Comparison of ENCODE assay signal across 28 cellular contexts in the genomic region with DNA sequence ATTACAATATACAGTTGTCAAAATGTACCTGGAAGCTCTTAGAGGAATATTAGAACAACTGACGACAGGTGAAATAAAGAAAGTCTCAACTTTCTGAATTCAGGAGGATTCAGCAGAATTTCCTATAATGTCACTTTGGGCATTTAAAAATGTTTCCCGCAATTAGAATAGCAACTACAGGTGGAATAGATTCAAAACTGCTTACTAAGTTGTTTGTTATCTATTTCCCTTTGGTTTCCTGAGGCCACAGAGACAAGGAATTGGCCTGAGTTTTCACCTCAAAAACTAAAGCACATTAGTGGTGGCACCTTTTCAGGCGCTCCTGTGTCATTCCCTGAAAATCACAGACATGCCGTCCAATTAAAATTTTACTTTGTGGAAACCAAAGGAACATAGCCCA.
"Had no signal": no experiment of that assay in that cellular context is flagged by ENCODE, and none has a peak within 500 bp of the region (broad histone marks: within the 10 kb centered on the region; RNA-seq: fewer than 3 reads in every experiment).

No MANE protein-coding gene starts in this region.

- H3K27ac ChIP-seq: colonic mucosa, coronary artery, dorsolateral prefrontal cortex, epithelial cell of prostate, esophagus muscularis mucosa, esophagus squamous epithelium, foreskin keratinocyte, gastrocnemius medialis, gastroesophageal sphincter, heart left ventricle, heart right ventricle had no signal

- H3K36me3 ChIP-seq: colonic mucosa, esophagus muscularis mucosa, esophagus squamous epithelium, gastrocnemius medialis, gastroesophageal sphincter, heart left ventricle, heart right ventricle had no signal

- H3K4me1 ChIP-seq: colonic mucosa, esophagus muscularis mucosa, esophagus squamous epithelium, foreskin keratinocyte, gastrocnemius medialis, gastroesophageal sphincter, heart right ventricle had no signal

- ATAC-seq: effector memory CD8-positive, alpha-beta T cell; esophagus mucosa; foreskin keratinocyte; gastrocnemius medialis; gastroesophageal sphincter; heart left ventricle; heart right ventricle had no signal

- H3K27me3 ChIP-seq: colonic mucosa, dorsolateral prefrontal cortex, esophagus muscularis mucosa, foreskin keratinocyte, gastrocnemius medialis, gastroesophageal sphincter, heart left ventricle had no signal

- H3K4me3 ChIP-seq: colonic mucosa, coronary artery, dorsolateral prefrontal cortex, esophagus muscularis mucosa, esophagus squamous epithelium, gastrocnemius medialis, gastroesophageal sphincter, heart left ventricle, heart right ventricle had no signal

- FAIRE-seq: colon, endometrium, endothelial cell of umbilical vein, frontal cortex had no signal

- DNase-seq: colonic mucosa; cortex of kidney; dermis blood vessel endothelial cell; dorsolateral prefrontal cortex; effector CD4-positive, alpha-beta T cell; effector CD8-positive, alpha-beta T cell; effector memory CD4-positive, alpha-beta T cell; effector memory CD8-positive, alpha-beta T cell; endodermal cell; erythroblast; esophagus squamous epithelium; foreskin fibroblast; foreskin keratinocyte; foreskin melanocyte; gastrocnemius medialis; glutamatergic neuron; head of caudate nucleus; heart left ventricle; heart right ventricle had no signal

- H3K9me3 ChIP-seq: colonic mucosa, esophagus muscularis mucosa, esophagus squamous epithelium, gastrocnemius medialis, gastroesophageal sphincter, heart left ventricle, heart right ventricle had no signal
